25 cellular contexts compared by ENCODE assay signal in the genomic region with DNA sequence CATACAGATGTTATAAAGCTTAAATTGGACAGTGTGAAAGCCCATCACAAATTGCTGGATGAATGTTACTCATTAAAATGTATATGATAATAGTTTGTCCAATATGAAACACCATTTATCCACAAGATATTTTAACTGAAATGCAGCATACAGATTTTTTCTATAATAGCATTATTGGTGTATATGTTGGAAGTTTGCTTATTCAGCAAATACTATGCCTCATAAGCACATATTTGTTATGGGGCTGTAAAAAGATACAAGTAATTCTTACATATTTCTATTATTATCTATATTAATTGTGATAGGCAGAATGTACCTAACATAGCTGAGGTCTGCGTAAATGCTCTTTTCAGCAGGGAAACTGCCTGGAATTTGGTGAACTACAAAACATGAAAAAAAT.
DNase-seq lines count a peak whose midpoint lies in the region; ATAC-seq, FAIRE-seq and TF ChIP-seq lines count a peak whose summit lies in the region.
"Had no signal": no experiment of that assay in that cellular context is flagged by ENCODE, and none has a peak within 500 bp of the region (broad histone marks: within the 10 kb centered on the region; RNA-seq: fewer than 3 reads in every experiment).

No MANE protein-coding gene starts in this region.

- H3K36me3 ChIP-seq in HepG2 (replicated peaks in 1 of 2; ENCODE audit: control insufficient read depth in 1 of 2, insufficient read depth in 2 of 2, low read length in 2 of 2) = no peaks in the 10 kb centered on the region
- no peaks in the 10 kb centered on the region for H3K36me3 ChIP-seq in right lobe of liver
- no peaks in the 10 kb centered on the region for H3K36me3 ChIP-seq in SK-N-MC (ENCODE audit: insufficient read depth, low read length)
- H3K36me3 ChIP-seq: BE2C, BLaER1 had no signal

- TF ChIP-seq POLR2A in HepG2 (IDR thresholded peaks at IDR 0.05; ENCODE audit: insufficient read depth in 1 of 2, low read depth in 2 of 2, low read length in 2 of 2) (no peak), right lobe of liver (IDR thresholded peaks at IDR 0.05) (no peak)

- TF ChIP-seq RAD21 in HepG2 (CRISPR knock-in tag; IDR thresholded peaks at IDR 0.05) = no peak

- in situ Hi-C loops in HepG2 (cut with HindIII; ENCODE audit: extremely low pct_ligation_motif_present, low pct_unique_long_range_greater_than_20kb) = loop anchor here (25.0 kb wide), 1 partner anchor 875 kb away; no protein-coding TSS in a partner anchor

- no peak overlapping the region for H3K9ac ChIP-seq in HepG2 (ENCODE audit: insufficient read depth, low read depth, low read length)
- no peak overlapping the region for H3K9ac ChIP-seq in SK-N-MC (ENCODE audit: insufficient read length)
- H3K9ac ChIP-seq: BLaER1 had no signal

- BruUV-seq in HepG2 (replicated peaks; lab: Mats Ljungman, UMichigan) = no TSS peak

- H3K9me3 ChIP-seq in HepG2 (ENCODE audit: low read length) (no peaks in the 10 kb centered on the region), right lobe of liver (no peaks in the 10 kb centered on the region), SK-N-MC (ENCODE audit: low read depth, low read length) (no peaks in the 10 kb centered on the region)
- H3K9me3 ChIP-seq: BE2C, BLaER1 had no signal

- TF ChIP-seq CTCF in HepG2 (CRISPR knock-in tag; IDR thresholded peaks at IDR 0.05) = no peak
- TF ChIP-seq CTCF in right lobe of liver (IDR thresholded peaks at IDR 0.05) = no peak

- H3K36me3 Mint-ChIP-seq in activated CD4-positive, alpha-beta memory T cell treated with anti-CD3 and anti-CD28 coated beads for 36 hours = no peaks in the 10 kb centered on the region
- H3K36me3 Mint-ChIP-seq: CD14-positive monocyte; CD4-positive, alpha-beta memory T cell; CD4-positive, CD25-positive, alpha-beta regulatory T cell; CD8-positive, alpha-beta memory T cell had no signal

- CTCF ChIA-PET in HepG2 (lab: Yijun Ruan, JAX; ENCODE audit: low intra/inter-chr PET ratio, low total read pairs) = no interaction called here
- CTCF ChIA-PET in activated CD4-positive, alpha-beta memory T cell treated with anti-CD3 and anti-CD28 coated beads for 36 hours (lab: Charles Lee) = no interaction called here

- POLR2A ChIA-PET in HepG2 (lab: Yijun Ruan, JAX) = no interaction called here
- POLR2A ChIA-PET in activated CD4-positive, alpha-beta memory T cell treated with anti-CD3 and anti-CD28 coated beads for 36 hours (lab: Charles Lee) = no interaction called here

- H3K79me2 ChIP-seq in HepG2 (ENCODE audit: insufficient read depth, low read length) = no peaks in the 10 kb centered on the region

- H3K27me3 Mint-ChIP-seq in activated CD4-positive, alpha-beta memory T cell treated with anti-CD3 and anti-CD28 coated beads for 36 hours = no peaks in the 10 kb centered on the region
- H3K27me3 Mint-ChIP-seq: CD4-positive, CD25-positive, alpha-beta regulatory T cell; CD8-positive, alpha-beta memory T cell had no signal

- no peaks in the 10 kb centered on the region for H3K4me1 Mint-ChIP-seq in activated CD4-positive, alpha-beta memory T cell treated with anti-CD3 and anti-CD28 coated beads for 36 hours (ENCODE audit: low read depth)
- H3K4me1 Mint-ChIP-seq: CD14-positive monocyte; CD4-positive, alpha-beta memory T cell; CD4-positive, CD25-positive, alpha-beta regulatory T cell; CD8-positive, alpha-beta memory T cell had no signal

- H3K9me3 Mint-ChIP-seq in activated CD4-positive, alpha-beta memory T cell treated with anti-CD3 and anti-CD28 coated beads for 36 hours = no peaks in the 10 kb centered on the region
- H3K9me3 Mint-ChIP-seq: CD4-positive, alpha-beta memory T cell had no signal

- intact Hi-C loops in HepG2 (cut with micrococcal nuclease; ENCODE audit: unreplicated experiment) (no loop called here), right lobe of liver (cut with DNase I) (no loop called here)
- intact Hi-C loops in activated CD4-positive, alpha-beta memory T cell treated with anti-CD3 and anti-CD28 coated beads for 36 hours (cut with micrococcal nuclease) = no loop called here

- H4K20me1 ChIP-seq in HepG2 (ENCODE audit: insufficient read depth, low read length) = no peaks in the 10 kb centered on the region
- H4K20me1 ChIP-seq: BLaER1 had no signal

- DNase-seq in HepG2 (ENCODE audit: low spot score) = no peak
- no peak for DNase-seq in right lobe of liver
- no peak for DNase-seq in SK-N-MC (ENCODE audit: low read depth, low spot score)
- no peak for DNase-seq in activated CD4-positive, alpha-beta memory T cell treated with anti-CD3 and anti-CD28 coated beads for 36 hours
- DNase-seq: ACHN; BE2C; C1 segment of cervical spinal cord; CD4-positive, alpha-beta memory T cell; CD4-positive, CD25-positive, alpha-beta regulatory T cell; CD8-positive, alpha-beta memory T cell; COR-L47; DMS 273 treated with DMSO at 0.1 percent for 48 hours; DMS153; DMS53; DMS79; DND-41; EL; GDM1 had no signal

- no peak for FAIRE-seq in HepG2 (lab: Jason Lieb, UNC)
- FAIRE-seq: GM12878, GM12892, GM18507 had no signal

- no peak for TF ChIP-seq EP300 in HepG2 (IDR thresholded peaks at IDR 0.05; ENCODE audit: low read depth in 2 of 2, low read length in 2 of 2)
- no peak for TF ChIP-seq EP300 in HepG2 (CRISPR knock-in tag; IDR thresholded peaks at IDR 0.05; ENCODE audit: borderline replicate concordance)

- H3K27me3 ChIP-seq in HepG2 (ENCODE audit: control insufficient read depth in 1 of 2, insufficient read depth in 2 of 2, low read length in 2 of 2) = no peaks in the 10 kb centered on the region; a peak in 1 of 5 replicates
- H3K27me3 ChIP-seq in right lobe of liver = no peaks in the 10 kb centered on the region
- H3K27me3 ChIP-seq: BE2C, BLaER1 had no signal

- H3K4me3 ChIP-seq in HepG2 (replicated peaks in 1 of 3; ENCODE audit: insufficient read depth in 1 of 3, low read depth in 2 of 3, low read length in 3 of 3) = no peak overlapping the region
- no peak overlapping the region for H3K4me3 ChIP-seq in right lobe of liver
- H3K4me3 ChIP-seq in SK-N-MC = no peak overlapping the region
- H3K4me3 ChIP-seq: BLaER1, GM12878 had no signal

- H3K27ac Mint-ChIP-seq in activated CD4-positive, alpha-beta memory T cell treated with anti-CD3 and anti-CD28 coated beads for 36 hours = no peak overlapping the region
- H3K27ac Mint-ChIP-seq: CD14-positive monocyte; CD4-positive, alpha-beta memory T cell; CD4-positive, CD25-positive, alpha-beta regulatory T cell; CD8-positive, alpha-beta memory T cell had no signal

- no peak overlapping the region for H3K4me3 Mint-ChIP-seq in activated CD4-positive, alpha-beta memory T cell treated with anti-CD3 and anti-CD28 coated beads for 36 hours
- H3K4me3 Mint-ChIP-seq: CD14-positive monocyte; CD4-positive, alpha-beta memory T cell; CD4-positive, CD25-positive, alpha-beta regulatory T cell; CD8-positive, alpha-beta memory T cell had no signal

- H3K27ac ChIP-seq in HepG2 (ENCODE audit: extremely low read length, insufficient read depth, low read length) (no peak overlapping the region), right lobe of liver (no peak overlapping the region), SK-N-MC (peak overlapping the region; percentile 16; the same call in 1 of the 2 replicates)
- H3K27ac ChIP-seq: 22Rv1, BLaER1 had no signal

- H3K4me2 ChIP-seq in HepG2 (ENCODE audit: low read depth, low read length) = no peak overlapping the region
- H3K4me2 ChIP-seq: BLaER1 had no signal

- H3K4me1 ChIP-seq in HepG2 (ENCODE audit: insufficient read depth, low read length) (no peaks in the 10 kb centered on the region), right lobe of liver (no peaks in the 10 kb centered on the region)
- H3K4me1 ChIP-seq: BLaER1 had no signal

- 0% methylated on average over 1 of the region's 1 CpG for WGBS in HepG2 (ENCODE audit: low lambda C conversion rate)
- WGBS in right lobe of liver (ENCODE audit: insufficient coverage, low coverage, low lambda C conversion rate, missing lambda C conversion rate) = 93% methylated on average over 1 of the region's 1 CpG

- ATAC-seq in HepG2 = no peak
- no peak for ATAC-seq in right lobe of liver
- no peak for ATAC-seq in SK-N-SH treated with all-trans-retinoic acid at 6 μM for 48 hours
- ATAC-seq: GM12878 had no signal

- H2AFZ ChIP-seq in HepG2 (ENCODE audit: low read length) = no peak overlapping the region

TF ChIP-seq in HepG2, 621 proteins besides CTCF, POLR2A, EP300 and RAD21:
- peak; percentile 91 for TF ChIP-seq MAFF (IDR thresholded peaks at IDR 0.05; ENCODE audit: low read depth, low read length)
- peak; percentile 85 to 93 for TF ChIP-seq MAFK (conservative IDR thresholded peaks at IDR 0.05 in 1 of 2, IDR thresholded peaks at IDR 0.05 in 1 of 2; ENCODE audit: low read length in 2 of 2)
- no peak for TF ChIP-seq ETV5 (CRISPR knock-in tag; IDR thresholded peaks at IDR 0.05; ENCODE audit: borderline replicate concordance)
TF ChIP-seq in HepG2: peak in this region for 2.

TF ChIP-seq in SK-N-SH treated with all-trans-retinoic acid at 6 μM for 48 hours, 23 proteins besides CTCF, POLR2A, EP300 and RAD21:
- TF ChIP-seq, protein P1, sequence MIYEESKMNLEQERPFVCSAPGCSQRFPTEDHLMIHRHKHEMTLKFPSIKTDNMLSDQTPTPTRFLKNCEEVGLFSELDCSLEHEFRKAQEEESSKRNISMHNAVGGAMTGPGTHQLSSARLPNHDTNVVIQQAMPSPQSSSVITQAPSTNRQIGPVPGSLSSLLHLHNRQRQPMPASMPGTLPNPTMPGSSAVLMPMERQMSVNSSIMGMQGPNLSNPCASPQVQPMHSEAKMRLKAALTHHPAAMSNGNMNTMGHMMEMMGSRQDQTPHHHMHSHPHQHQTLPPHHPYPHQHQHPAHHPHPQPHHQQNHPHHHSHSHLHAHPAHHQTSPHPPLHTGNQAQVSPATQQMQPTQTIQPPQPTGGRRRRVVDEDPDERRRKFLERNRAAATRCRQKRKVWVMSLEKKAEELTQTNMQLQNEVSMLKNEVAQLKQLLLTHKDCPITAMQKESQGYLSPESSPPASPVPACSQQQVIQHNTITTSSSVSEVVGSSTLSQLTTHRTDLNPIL (CRISPR knock-in tag; IDR thresholded peaks at IDR 0.05; ENCODE audit: low read depth) = no peak
- TF ChIP-seq ISL1 (CRISPR knock-in tag; IDR thresholded peaks at IDR 0.05) = no peak
- no peak for TF ChIP-seq ZFP3 (CRISPR knock-in tag; IDR thresholded peaks at IDR 0.05)
- no peak for TF ChIP-seq OSR1 (CRISPR knock-in tag; IDR thresholded peaks at IDR 0.05)
- no peak for TF ChIP-seq ARNTL (CRISPR knock-in tag; IDR thresholded peaks at IDR 0.05; ENCODE audit: borderline replicate concordance, low read depth)
- TF ChIP-seq PPARA (CRISPR knock-in tag; IDR thresholded peaks at IDR 0.05; ENCODE audit: borderline replicate concordance) = no peak
- no peak for TF ChIP-seq ZC3H10 (CRISPR knock-in tag; IDR thresholded peaks at IDR 0.05)
- no peak for TF ChIP-seq TOX (CRISPR knock-in tag; IDR thresholded peaks at IDR 0.05; ENCODE audit: borderline replicate concordance)
- no peak for TF ChIP-seq ZNF70 (CRISPR knock-in tag; IDR thresholded peaks at IDR 0.05)
- no peak for TF ChIP-seq RARB (CRISPR knock-in tag; IDR thresholded peaks at IDR 0.05)
- TF ChIP-seq GLIS3 (CRISPR knock-in tag; IDR thresholded peaks at IDR 0.05) = no peak
- no peak for TF ChIP-seq TCF4 (CRISPR knock-in tag; IDR thresholded peaks at IDR 0.05; ENCODE audit: borderline replicate concordance)
- TF ChIP-seq ZNF565 (CRISPR knock-in tag; conservative IDR thresholded peaks at IDR 0.05; ENCODE audit: low read depth) = no peak
- TF ChIP-seq ZNF8 (CRISPR knock-in tag; IDR thresholded peaks at IDR 0.05) = no peak
